Comparison of ENCODE assay signal across 8 cellular contexts in genomic region chr1:95084317-95085176, GRCh38. TPM values are rescaled to one million over a fixed set of nuclear protein-coding genes. Genes with fewer than 3 reads are reported as not detected.
DNase-seq lines count a peak whose midpoint lies in the region; ATAC-seq and TF ChIP-seq lines count a peak whose summit lies in the region.

No MANE protein-coding gene starts in this region.

- no peaks in the 10 kb centered on the region for H4K20me1 ChIP-seq in Loucy (ENCODE audit: insufficient read depth, low read length, poor library complexity, severe bottlenecking)
- no peaks in the 10 kb centered on the region for H4K20me1 ChIP-seq in smooth muscle cell (ENCODE audit: low read depth)

- peak overlapping the region; percentile 17; the same call in 1 of the 2 replicates for H2AFZ ChIP-seq in Loucy (ENCODE audit: low read length)
- no peak overlapping the region for H2AFZ ChIP-seq in smooth muscle cell (ENCODE audit: low read depth)

- H3K27me3 ChIP-seq in Loucy (ENCODE audit: insufficient read depth, low read length, poor library complexity, severe bottlenecking) (peaks cover 13% of the 10 kb centered on the region), smooth muscle cell (ENCODE audit: low read depth) (no peaks in the 10 kb centered on the region)

- H3K9me3 Mint-ChIP-seq in natural killer cell = no peaks in the 10 kb centered on the region
- H3K9me3 Mint-ChIP-seq in natural killer cell treated with Interleukin-12 subunit alpha and Interleukin-12 subunit beta and Interleukin-15 and Interleukin-18, amount 100 ng/mL, for 72 hours = no peaks in the 10 kb centered on the region
- H3K9me3 Mint-ChIP-seq in activated CD4-positive, alpha-beta T cell treated with anti-CD3 and anti-CD28 coated beads, Interleukin-2, amount 10 ng/mL, durations not matched to agents 7 days and 5 days = no peaks in the 10 kb centered on the region

- H3K4me3 ChIP-seq in Loucy (ENCODE audit: low read length, poor library complexity, severe bottlenecking) = no peak overlapping the region
- no peak overlapping the region for H3K4me3 ChIP-seq in smooth muscle cell

- H3K4me1 Mint-ChIP-seq in natural killer cell = no peaks in the 10 kb centered on the region
- H3K4me1 Mint-ChIP-seq in natural killer cell treated with Interleukin-12 subunit alpha and Interleukin-12 subunit beta and Interleukin-15 and Interleukin-18, amount 100 ng/mL, for 72 hours (ENCODE audit: low read depth in 2 of 2) = no peaks in the 10 kb centered on the region
- peaks cover 6% of the 10 kb centered on the region for H3K4me1 Mint-ChIP-seq in activated CD4-positive, alpha-beta T cell treated with anti-CD3 and anti-CD28 coated beads, Interleukin-2, amount 10 ng/mL, durations not matched to agents 7 days and 5 days

- peak in 1 of 3 donors; percentile 65 for ATAC-seq in natural killer cell
- no peak for ATAC-seq in natural killer cell treated with Interleukin-12 subunit alpha and Interleukin-12 subunit beta and Interleukin-15 and Interleukin-18, amount 100 ng/mL, for 72 hours
- ATAC-seq in GM21723 (IDR thresholded peaks at IDR 0.05; ENCODE audit: unreplicated experiment) = peak; percentile 78
- ATAC-seq in left ventricle myocardium superior = peak; percentile 57

- intact Hi-C loops in natural killer cell (cut with micrococcal nuclease) = no loop called here
- intact Hi-C loops in left ventricle myocardium superior (cut with micrococcal nuclease) = loop anchor here (10.0 kb wide), 1 partner anchor 150 kb away; the partner anchor contains the start of gene RWDD3

- H3K9ac ChIP-seq in Loucy (ENCODE audit: low read depth, low read length, poor library complexity, severe bottlenecking) = no peak overlapping the region
- H3K9ac ChIP-seq in smooth muscle cell (ENCODE audit: low read depth) = no peak overlapping the region

- no peaks in the 10 kb centered on the region for H3K79me2 ChIP-seq in Loucy (ENCODE audit: insufficient read depth, low read length)
- H3K79me2 ChIP-seq in smooth muscle cell (ENCODE audit: low read depth) = no peaks in the 10 kb centered on the region

- CTCF ChIA-PET in activated CD4-positive, alpha-beta T cell treated with anti-CD3 and anti-CD28 coated beads, Interleukin-2, amount 10 ng/mL, durations not matched to agents 7 days and 5 days (lab: Charles Lee) = interaction anchor here (1.1 to 2.1 kb wide), 4 partner anchors 9 to 149 kb away, joined by 3 to 10 read pairs (median 6); partner anchors contain the start of genes ALG14, RWDD3 and TLCD4

- peak; percentile 48 for TF ChIP-seq CTCF in natural killer cell (IDR thresholded peaks at IDR 0.05)
- peak; percentile 89 for TF ChIP-seq CTCF in Loucy (conservative IDR thresholded peaks at IDR 0.05; ENCODE audit: low read length)
- TF ChIP-seq CTCF in smooth muscle cell (IDR thresholded peaks at IDR 0.05; ENCODE audit: borderline replicate concordance, insufficient read depth, poor library complexity, severe bottlenecking) = peak; percentile 55

- H3K27ac Mint-ChIP-seq in natural killer cell = no peak overlapping the region
- no peak overlapping the region for H3K27ac Mint-ChIP-seq in natural killer cell treated with Interleukin-12 subunit alpha and Interleukin-12 subunit beta and Interleukin-15 and Interleukin-18, amount 100 ng/mL, for 72 hours
- H3K27ac Mint-ChIP-seq in activated CD4-positive, alpha-beta T cell treated with anti-CD3 and anti-CD28 coated beads, Interleukin-2, amount 10 ng/mL, durations not matched to agents 7 days and 5 days = no peak overlapping the region

- no peak overlapping the region for H3K4me3 Mint-ChIP-seq in natural killer cell
- H3K4me3 Mint-ChIP-seq in natural killer cell treated with Interleukin-12 subunit alpha and Interleukin-12 subunit beta and Interleukin-15 and Interleukin-18, amount 100 ng/mL, for 72 hours = no peak overlapping the region
- H3K4me3 Mint-ChIP-seq in activated CD4-positive, alpha-beta T cell treated with anti-CD3 and anti-CD28 coated beads, Interleukin-2, amount 10 ng/mL, durations not matched to agents 7 days and 5 days = no peak overlapping the region

- no peak overlapping the region for H3K27ac ChIP-seq in smooth muscle cell (ENCODE audit: low read depth)

- H3K27me3 Mint-ChIP-seq in natural killer cell (ENCODE audit: low read depth in 2 of 2) = peaks cover 19 to 43% of the 10 kb centered on the region in 2 donors
- H3K27me3 Mint-ChIP-seq in natural killer cell treated with Interleukin-12 subunit alpha and Interleukin-12 subunit beta and Interleukin-15 and Interleukin-18, amount 100 ng/mL, for 72 hours = peaks cover 21 to 23% of the 10 kb centered on the region in 2 donors
- peaks cover 14% of the 10 kb centered on the region for H3K27me3 Mint-ChIP-seq in activated CD4-positive, alpha-beta T cell treated with anti-CD3 and anti-CD28 coated beads, Interleukin-2, amount 10 ng/mL, durations not matched to agents 7 days and 5 days

- H3F3A ChIP-seq in Loucy (ENCODE audit: low read depth) (no peaks in the 10 kb centered on the region), smooth muscle cell (ENCODE audit: low read depth) (peaks cover 4% of the 10 kb centered on the region)

- DNase-seq in natural killer cell (no peak), left ventricle myocardium superior (no peak), smooth muscle cell (lab: John Stamatoyannopoulos, UW; ENCODE audit: unreplicated experiment) (no peak), islet precursor cell (no peak)
- no peak for DNase-seq in natural killer cell treated with Interleukin-12 subunit alpha and Interleukin-12 subunit beta and Interleukin-15 and Interleukin-18, amount 100 ng/mL, for 72 hours (ENCODE audit: low spot score)
- peak; percentile 24 for DNase-seq in activated CD4-positive, alpha-beta T cell treated with anti-CD3 and anti-CD28 coated beads, Interleukin-2, amount 10 ng/mL, durations not matched to agents 7 days and 5 days

- POLR2A ChIA-PET in activated CD4-positive, alpha-beta T cell treated with anti-CD3 and anti-CD28 coated beads, Interleukin-2, amount 10 ng/mL, durations not matched to agents 7 days and 5 days (lab: Charles Lee) = no interaction called here

- no peaks in the 10 kb centered on the region for H3K36me3 Mint-ChIP-seq in natural killer cell
- no peaks in the 10 kb centered on the region for H3K36me3 Mint-ChIP-seq in natural killer cell treated with Interleukin-12 subunit alpha and Interleukin-12 subunit beta and Interleukin-15 and Interleukin-18, amount 100 ng/mL, for 72 hours
- H3K36me3 Mint-ChIP-seq in activated CD4-positive, alpha-beta T cell treated with anti-CD3 and anti-CD28 coated beads, Interleukin-2, amount 10 ng/mL, durations not matched to agents 7 days and 5 days (ENCODE audit: low read depth) = no peaks in the 10 kb centered on the region

- H3K4me2 ChIP-seq in Loucy (ENCODE audit: low read depth, low read length, poor library complexity, severe bottlenecking) (no peak overlapping the region), smooth muscle cell (no peak overlapping the region)

- H3K36me3 ChIP-seq in Loucy (ENCODE audit: insufficient read depth, low read length) (no peaks in the 10 kb centered on the region), smooth muscle cell (ENCODE audit: low read depth) (no peaks in the 10 kb centered on the region)

- H3K9me2 ChIP-seq in Loucy (replicated peaks; ENCODE audit: low read depth, low read length) = no peaks in the 10 kb centered on the region

- 78% methylated on average over 8 of the region's 8 CpGs for WGBS in smooth muscle cell (ENCODE audit: low lambda C conversion rate)

- no peaks in the 10 kb centered on the region for H3K4me1 ChIP-seq in Loucy (ENCODE audit: insufficient read depth, low read length, poor library complexity, severe bottlenecking)
- peaks cover 10% of the 10 kb centered on the region for H3K4me1 ChIP-seq in smooth muscle cell (ENCODE audit: low read depth)

- no peaks in the 10 kb centered on the region for H3K9me3 ChIP-seq in Loucy (ENCODE audit: insufficient read depth, low read depth, low read length)
- H3K9me3 ChIP-seq in smooth muscle cell (replicated peaks; ENCODE audit: low read depth) = no peaks in the 10 kb centered on the region

RNA-seq across cellular contexts. Expression of gene ALG14, which starts 11.8 kb away (rescaled TPM):
- total RNA-seq in natural killer cell (1 to 10 TPM in 2 of 3 donors, under 1 TPM in 1; 0.48 to 2.3 (median 1.1) TPM), left ventricle myocardium superior (1.3 TPM), smooth muscle cell (1.4 and 2.4 TPM in 2 replicates)
- 1 to 10 TPM; 3.9 to 5.2 TPM for total RNA-seq in natural killer cell treated with Interleukin-12 subunit alpha and Interleukin-12 subunit beta and Interleukin-15 and Interleukin-18, amount 100 ng/mL, for 72 hours
- 1 to 10 TPM; 2.3 to 3.4 TPM for total RNA-seq in activated CD4-positive, alpha-beta T cell treated with anti-CD3 and anti-CD28 coated beads, Interleukin-2, amount 10 ng/mL, durations not matched to agents 7 days and 5 days
- 5.5 and 6.9 TPM in 2 replicates for polyA plus RNA-seq in smooth muscle cell

RNA-seq across cellular contexts. Expression of gene TLCD4, which starts 32.6 kb away (rescaled TPM):
- total RNA-seq in natural killer cell (under 1 TPM in 2 of 3 donors, not detected in 1; 0.49 to 0.60 TPM), left ventricle myocardium superior (59.6 TPM), smooth muscle cell (2.8 and 2.9 TPM in 2 replicates)
- not detected for total RNA-seq in natural killer cell treated with Interleukin-12 subunit alpha and Interleukin-12 subunit beta and Interleukin-15 and Interleukin-18, amount 100 ng/mL, for 72 hours
- under 1 TPM in 1 of 2 experiments, not detected in 1; 0.04 TPM for total RNA-seq in activated CD4-positive, alpha-beta T cell treated with anti-CD3 and anti-CD28 coated beads, Interleukin-2, amount 10 ng/mL, durations not matched to agents 7 days and 5 days
- polyA plus RNA-seq in smooth muscle cell = 0.62 and 2.8 TPM in 2 replicates

Comparison
In these comparisons a context has a peak if more than half of its experiments do, and no peak if none do; other contexts are left out.
1. ATAC-seq: peak in GM21723 (single experiment) and left ventricle myocardium superior (single experiment); none in natural killer cell treated with Interleukin-12 subunit alpha and Interleukin-12 subunit beta and Interleukin-15 and Interleukin-18, amount 100 ng/mL, for 72 hours (0 of 2).
2. RNA of gene TLCD4, which starts 32.6 kb away (total RNA-seq): 59.6 TPM in left ventricle myocardium superior (single experiment); 2.8 to 2.9 TPM in smooth muscle cell, 0.49 to 0.60 TPM in natural killer cell, 0.04 TPM in activated CD4-positive, alpha-beta T cell treated with anti-CD3 and anti-CD28 coated beads, Interleukin-2, amount 10 ng/mL, durations not matched to agents 7 days and 5 days and not detected in natural killer cell treated with Interleukin-12 subunit alpha and Interleukin-12 subunit beta and Interleukin-15 and Interleukin-18, amount 100 ng/mL, for 72 hours; every median in the first group is over 10 times any median in the second.
3. Peak in every context shown above with its lines, with median percentiles within 50 percentile points of each other: CTCF ChIP-seq.